Comparison of ENCODE assay signal across 28 cellular contexts in the genomic region with DNA sequence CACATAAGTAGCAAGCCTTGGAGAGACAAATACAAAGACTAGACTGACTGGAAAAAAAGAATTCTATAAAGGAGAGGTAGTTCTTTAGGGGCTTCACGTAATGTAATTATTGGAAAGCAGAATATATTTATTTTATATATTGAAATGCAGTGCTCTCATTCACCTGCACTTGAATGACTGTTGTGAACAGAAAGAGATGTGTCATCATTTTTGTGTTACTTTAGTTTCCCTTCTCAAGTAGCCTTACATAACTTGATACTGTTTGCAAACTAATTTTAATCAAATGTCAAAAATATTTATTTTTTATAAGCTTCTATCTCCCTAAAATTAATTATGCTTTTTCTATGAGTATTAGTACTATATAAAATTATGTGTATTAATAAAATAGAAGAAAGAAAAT.
"Had no signal": no experiment of that assay in that cellular context is flagged by ENCODE, and none has a peak within 500 bp of the region (broad histone marks: within the 10 kb centered on the region; RNA-seq: fewer than 3 reads in every experiment).

No MANE protein-coding gene starts in this region.

- H3K27me3 ChIP-seq: neural progenitor cell, ovary, spleen, suprapubic skin, testis, tibial artery, transverse colon, upper lobe of right lung, uterus had no signal

- DNase-seq: natural killer cell; occipital lobe; ovary; posterior cingulate gyrus; psoas muscle; right cardiac atrium; spleen; stimulated activated CD4-positive, alpha-beta T cell treated with anti-CD3 and anti-CD28 coated beads, Interleukin-12 subunit alpha, Interleukin-12 subunit beta, amount 100 ng/mL, for 4 hours; stimulated activated CD4-positive, alpha-beta T cell treated with anti-CD3 and anti-CD28 coated beads, Interleukin-1b, Interleukin-23, amount 100 ng/mL, for 48 hours; stimulated activated CD4-positive, alpha-beta T cell treated with anti-CD3 and anti-CD28 coated beads, Interleukin-4, amount 100 ng/mL, for 1 hour; stimulated activated CD4-positive, alpha-beta T cell treated with anti-CD3 and anti-CD28 coated beads, Interleukin-4, amount 100 ng/mL, for 4 hours; stimulated activated CD8-positive, alpha-beta memory T cell treated with anti-CD3 and anti-CD28 coated beads, Interleukin-4, amount 100 ng/mL, for 48 hours; stimulated activated naive CD4-positive, alpha-beta T cell; stimulated activated naive CD8-positive, alpha-beta T cell treated with anti-CD3 and anti-CD28 coated beads, Interleukin-15, amount 100 ng/mL, for 72 hours; stimulated activated naive CD8-positive, alpha-beta T cell treated with anti-CD3 and anti-CD28 coated beads, Interleukin-15, Interleukin-2, amounts not matched to agents 100 U/mL and 50 U/mL, for 24 hours; substantia nigra; testis; tibial artery; transverse colon; upper lobe of right lung; uterus had no signal

- H3K27ac ChIP-seq: neural progenitor cell, ovary, parathyroid adenoma, psoas muscle, skin epidermis, spleen, suprapubic skin, testis, tibial artery, transverse colon, upper lobe of right lung, uterus had no signal

- H3K4me3 ChIP-seq: neural progenitor cell, ovary, psoas muscle, skin epidermis, smooth muscle cell, spleen, suprapubic skin, testis, tibial artery, transverse colon, upper lobe of right lung, uterus had no signal

- H3K36me3 ChIP-seq: neural progenitor cell, ovary, spleen, suprapubic skin, tibial artery, transverse colon, upper lobe of right lung, uterus had no signal

- H3K4me2 ChIP-seq: neural progenitor cell, smooth muscle cell had no signal

- H3K9ac ChIP-seq: neural progenitor cell, parathyroid adenoma had no signal

- H2AFZ ChIP-seq: neural progenitor cell, parathyroid adenoma had no signal

- H3K9me3 ChIP-seq: ovary, psoas muscle, spleen, suprapubic skin, testis, tibial artery, transverse colon, upper lobe of right lung, uterus had no signal

- H3K4me1 ChIP-seq: neural progenitor cell, parathyroid adenoma, spleen, suprapubic skin, testis, tibial artery, transverse colon, upper lobe of right lung, uterus had no signal

- ATAC-seq: natural killer cell; psoas muscle; right cardiac atrium; sciatic nerve; stimulated activated memory B cell treated with anti-CD40 and anti-IgM and Interleukin-4, amounts not matched to agents 10 μg/mL and 1 μg/mL and 100 μg/mL, for 72 hours; stimulated activated naive CD8-positive, alpha-beta T cell treated with anti-CD3 and anti-CD28 coated beads, Interleukin-15, amount 100 ng/mL, for 72 hours; stimulated activated naive CD8-positive, alpha-beta T cell treated with anti-CD3 and anti-CD28 coated beads, Interleukin-15, Interleukin-2, amounts not matched to agents 100 U/mL and 50 U/mL, for 24 hours; upper lobe of right lung had no signal
